2 cellular contexts compared by ENCODE assay signal in the genomic region with DNA sequence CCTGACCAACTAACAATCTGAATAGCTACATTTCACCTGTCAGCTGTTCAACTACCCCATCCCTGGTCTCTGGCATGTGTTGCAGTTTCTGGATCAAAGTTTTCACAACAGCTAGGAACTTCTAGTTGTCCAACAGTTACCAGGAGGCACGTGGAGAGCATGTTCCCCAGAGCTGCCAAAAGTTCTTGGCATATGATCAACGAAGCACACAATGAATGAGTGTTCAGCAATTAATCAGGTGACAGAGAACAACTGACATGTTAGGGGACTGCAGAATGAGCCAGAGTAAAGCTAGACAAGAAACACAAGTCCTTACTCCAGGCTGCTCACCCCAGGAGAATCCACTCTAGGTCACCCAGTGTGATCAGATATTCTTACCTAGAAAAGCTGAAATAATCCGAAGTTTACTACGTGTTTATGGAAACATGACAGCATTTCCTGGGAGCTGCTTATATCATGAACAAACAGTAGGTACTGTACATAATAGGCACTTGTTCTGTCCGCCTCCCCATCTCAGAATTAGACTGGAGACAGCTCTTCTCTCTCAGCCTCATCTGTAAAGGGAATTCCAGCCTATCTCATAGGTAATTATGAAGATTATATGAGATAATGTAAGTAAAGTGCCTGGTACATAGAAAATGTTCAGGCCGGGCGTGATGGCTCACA.
TF ChIP-seq lines count a peak whose summit lies in the region.

No MANE protein-coding gene starts in this region.

TF ChIP-seq in liver, 16 proteins besides CTCF, POLR2A, EP300 and RAD21 (continued from another document):
- TF ChIP-seq, protein P1, sequence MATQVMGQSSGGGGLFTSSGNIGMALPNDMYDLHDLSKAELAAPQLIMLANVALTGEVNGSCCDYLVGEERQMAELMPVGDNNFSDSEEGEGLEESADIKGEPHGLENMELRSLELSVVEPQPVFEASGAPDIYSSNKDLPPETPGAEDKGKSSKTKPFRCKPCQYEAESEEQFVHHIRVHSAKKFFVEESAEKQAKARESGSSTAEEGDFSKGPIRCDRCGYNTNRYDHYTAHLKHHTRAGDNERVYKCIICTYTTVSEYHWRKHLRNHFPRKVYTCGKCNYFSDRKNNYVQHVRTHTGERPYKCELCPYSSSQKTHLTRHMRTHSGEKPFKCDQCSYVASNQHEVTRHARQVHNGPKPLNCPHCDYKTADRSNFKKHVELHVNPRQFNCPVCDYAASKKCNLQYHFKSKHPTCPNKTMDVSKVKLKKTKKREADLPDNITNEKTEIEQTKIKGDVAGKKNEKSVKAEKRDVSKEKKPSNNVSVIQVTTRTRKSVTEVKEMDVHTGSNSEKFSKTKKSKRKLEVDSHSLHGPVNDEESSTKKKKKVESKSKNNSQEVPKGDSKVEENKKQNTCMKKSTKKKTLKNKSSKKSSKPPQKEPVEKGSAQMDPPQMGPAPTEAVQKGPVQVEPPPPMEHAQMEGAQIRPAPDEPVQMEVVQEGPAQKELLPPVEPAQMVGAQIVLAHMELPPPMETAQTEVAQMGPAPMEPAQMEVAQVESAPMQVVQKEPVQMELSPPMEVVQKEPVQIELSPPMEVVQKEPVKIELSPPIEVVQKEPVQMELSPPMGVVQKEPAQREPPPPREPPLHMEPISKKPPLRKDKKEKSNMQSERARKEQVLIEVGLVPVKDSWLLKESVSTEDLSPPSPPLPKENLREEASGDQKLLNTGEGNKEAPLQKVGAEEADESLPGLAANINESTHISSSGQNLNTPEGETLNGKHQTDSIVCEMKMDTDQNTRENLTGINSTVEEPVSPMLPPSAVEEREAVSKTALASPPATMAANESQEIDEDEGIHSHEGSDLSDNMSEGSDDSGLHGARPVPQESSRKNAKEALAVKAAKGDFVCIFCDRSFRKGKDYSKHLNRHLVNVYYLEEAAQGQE (IDR thresholded peaks at IDR 0.05), result no peak
- TF ChIP-seq ATF3 (IDR thresholded peaks at IDR 0.05) (peak; percentile 65), JUND (IDR thresholded peaks at IDR 0.05) (peak; percentile 66 to 75), FOXA1 (IDR thresholded peaks at IDR 0.05) (peak; percentile 64), EGR1 (IDR thresholded peaks at IDR 0.05; ENCODE audit: low read depth in 2 of 2) (peak in 1 of 2 donors; percentile 7), FOXA2 (IDR thresholded peaks at IDR 0.05) (peak; percentile 40), TAF1 (conservative IDR thresholded peaks at IDR 0.05) (no peak), MAX (IDR thresholded peaks at IDR 0.05) (peak; percentile 96), ZBTB33 (IDR thresholded peaks at IDR 0.05) (peak; percentile 83), YY1 (IDR thresholded peaks at IDR 0.05) (peak; percentile 59), SP1 (IDR thresholded peaks at IDR 0.05) (peak; percentile 53), HNF4A (conservative IDR thresholded peaks at IDR 0.05) (peak; percentile 47 to 82), HNF4G (IDR thresholded peaks at IDR 0.05) (no peak)

TF ChIP-seq in HepG2, 621 proteins besides CTCF, POLR2A, EP300 and RAD21 (continued from another document):
- TF ChIP-seq GABPA (IDR thresholded peaks at IDR 0.05; ENCODE audit: low read depth, low read length) (no peak), GABPA (CRISPR knock-in tag; IDR thresholded peaks at IDR 0.05; ENCODE audit: low read depth) (no peak), MEF2D (CRISPR knock-in tag; IDR thresholded peaks at IDR 0.05) (no peak), ZNF564 (CRISPR knock-in tag; IDR thresholded peaks at IDR 0.05) (no peak), KDM6A (CRISPR knock-in tag; IDR thresholded peaks at IDR 0.05; ENCODE audit: low read depth) (no peak), ATRX (CRISPR knock-in tag; IDR thresholded peaks at IDR 0.05; ENCODE audit: borderline replicate concordance) (no peak)
TF ChIP-seq in HepG2: peak in this region for 0.
